1 cellular context compared by ENCODE assay signal in the genomic region with DNA sequence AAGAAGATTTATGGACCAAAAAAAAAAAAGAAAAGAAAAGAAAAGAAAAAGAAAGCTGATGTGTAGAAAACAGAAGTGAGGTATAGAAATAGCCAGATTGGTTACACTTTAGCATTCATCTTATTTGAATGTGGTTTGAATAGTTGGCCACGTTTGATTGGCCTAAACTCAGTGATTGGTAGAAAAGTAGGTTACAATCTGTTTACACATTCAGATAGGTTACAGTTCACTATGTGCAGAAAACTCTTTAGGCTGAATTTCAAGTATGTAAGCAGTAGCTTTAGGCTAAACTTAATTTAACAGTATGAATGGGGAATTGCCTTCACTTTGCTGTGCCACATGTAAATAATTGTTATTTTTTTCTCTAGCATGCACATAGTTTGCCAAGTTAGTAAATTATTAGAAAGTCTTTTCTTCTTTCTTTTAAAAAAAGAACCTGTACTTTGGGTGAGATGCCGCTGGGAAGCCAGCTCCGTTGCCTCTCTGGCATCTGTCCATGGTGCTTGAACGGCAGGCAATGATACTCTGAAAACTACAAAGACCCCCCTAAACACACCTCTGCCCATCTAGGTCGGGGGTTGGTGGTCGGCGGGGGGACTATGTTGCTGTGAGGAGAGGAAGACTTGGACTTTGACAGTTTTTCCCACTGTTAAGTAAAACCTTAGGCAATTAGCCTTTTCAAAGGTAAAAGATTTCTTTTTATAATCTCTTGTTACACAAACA.
TF ChIP-seq lines count a peak whose summit lies in the region.

No MANE protein-coding gene starts in this region.

TF ChIP-seq in GM23338, 12 proteins besides CTCF, POLR2A, EP300 and RAD21:
- TF ChIP-seq, protein P1, sequence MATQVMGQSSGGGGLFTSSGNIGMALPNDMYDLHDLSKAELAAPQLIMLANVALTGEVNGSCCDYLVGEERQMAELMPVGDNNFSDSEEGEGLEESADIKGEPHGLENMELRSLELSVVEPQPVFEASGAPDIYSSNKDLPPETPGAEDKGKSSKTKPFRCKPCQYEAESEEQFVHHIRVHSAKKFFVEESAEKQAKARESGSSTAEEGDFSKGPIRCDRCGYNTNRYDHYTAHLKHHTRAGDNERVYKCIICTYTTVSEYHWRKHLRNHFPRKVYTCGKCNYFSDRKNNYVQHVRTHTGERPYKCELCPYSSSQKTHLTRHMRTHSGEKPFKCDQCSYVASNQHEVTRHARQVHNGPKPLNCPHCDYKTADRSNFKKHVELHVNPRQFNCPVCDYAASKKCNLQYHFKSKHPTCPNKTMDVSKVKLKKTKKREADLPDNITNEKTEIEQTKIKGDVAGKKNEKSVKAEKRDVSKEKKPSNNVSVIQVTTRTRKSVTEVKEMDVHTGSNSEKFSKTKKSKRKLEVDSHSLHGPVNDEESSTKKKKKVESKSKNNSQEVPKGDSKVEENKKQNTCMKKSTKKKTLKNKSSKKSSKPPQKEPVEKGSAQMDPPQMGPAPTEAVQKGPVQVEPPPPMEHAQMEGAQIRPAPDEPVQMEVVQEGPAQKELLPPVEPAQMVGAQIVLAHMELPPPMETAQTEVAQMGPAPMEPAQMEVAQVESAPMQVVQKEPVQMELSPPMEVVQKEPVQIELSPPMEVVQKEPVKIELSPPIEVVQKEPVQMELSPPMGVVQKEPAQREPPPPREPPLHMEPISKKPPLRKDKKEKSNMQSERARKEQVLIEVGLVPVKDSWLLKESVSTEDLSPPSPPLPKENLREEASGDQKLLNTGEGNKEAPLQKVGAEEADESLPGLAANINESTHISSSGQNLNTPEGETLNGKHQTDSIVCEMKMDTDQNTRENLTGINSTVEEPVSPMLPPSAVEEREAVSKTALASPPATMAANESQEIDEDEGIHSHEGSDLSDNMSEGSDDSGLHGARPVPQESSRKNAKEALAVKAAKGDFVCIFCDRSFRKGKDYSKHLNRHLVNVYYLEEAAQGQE (IDR thresholded peaks at IDR 0.05; ENCODE audit: unreplicated experiment) = peak; percentile 76
- no peak for TF ChIP-seq STAT1 (IDR thresholded peaks at IDR 0.05; ENCODE audit: unreplicated experiment)
TF ChIP-seq in GM23338: peak in this region for 1.
